Comparison of ENCODE assay signal across 1 cellular context in genomic region chr10:69391158-69391557, GRCh38.
TF ChIP-seq lines count a peak whose summit lies in the region.

No MANE protein-coding gene starts in this region.

TF ChIP-seq in HepG2, 621 proteins besides CTCF, POLR2A, EP300 and RAD21 (continued from another document):
- no peak for TF ChIP-seq KLF16 (CRISPR knock-in tag; IDR thresholded peaks at IDR 0.05)
- no peak for TF ChIP-seq NBN (conservative IDR thresholded peaks at IDR 0.05)
